ENCODE assay signal across 8 cellular contexts in genomic region chr11:1411739-1412138, GRCh38. TPM values are rescaled to one million over a fixed set of nuclear protein-coding genes. Genes with fewer than 3 reads are reported as not detected.
DNase-seq lines count a peak whose midpoint lies in the region; ATAC-seq and TF ChIP-seq lines count a peak whose summit lies in the region.
"Not testable (repeated sequence)": the region's sequence is repeated elsewhere in the genome, so short reads cannot be mapped to it uniquely, and the experiment has no call there.
"Had no signal": no experiment of that assay in that cellular context is flagged by ENCODE, and none has a peak within 500 bp of the region (broad histone marks: within the 10 kb centered on the region; RNA-seq: fewer than 3 reads in every experiment).

No MANE protein-coding gene starts in this region.

- H3K36me3 ChIP-seq in BLaER1 treated with 17β-estradiol and CSF1 and Interleukin-3, amounts not matched to agents 10 nM and 100 nM; body of pancreas (replicated peaks in 1 of 2; ENCODE audit: insufficient read depth in 1 of 2, low read depth in 2 of 2); mesenchymal stem cell (ENCODE audit: control insufficient read depth in 1 of 2, insufficient read depth in 2 of 2, low read depth in 1 of 2, low read length in 2 of 2): not testable (repeated sequence)
- peaks cover 2 to 14% of the 10 kb centered on the region in 2 donors for H3K36me3 ChIP-seq in neuronal stem cell (replicated peaks in 1 of 2; ENCODE audit: control insufficient read depth in 2 of 2, insufficient read depth in 2 of 2, low read length in 2 of 2)

- H3K27me3 ChIP-seq in BLaER1 treated with 17β-estradiol and CSF1 and Interleukin-3, amounts not matched to agents 10 nM and 100 nM; body of pancreas; dorsolateral prefrontal cortex; neuronal stem cell (ENCODE audit: control insufficient read depth in 3 of 3, insufficient read depth in 3 of 3, low read depth in 1 of 3, low read length in 3 of 3): not testable (repeated sequence)
- H3K27me3 ChIP-seq in mesenchymal stem cell (ENCODE audit: control insufficient read depth in 1 of 2, insufficient read depth in 1 of 2, low read length in 2 of 2) = peaks cover 0 to 17% of the 10 kb centered on the region in 2 experiments

- not testable (repeated sequence) for H3K27ac ChIP-seq in BLaER1 treated with 17β-estradiol and CSF1 and Interleukin-3, amounts not matched to agents 10 nM and 100 nM; mesenchymal stem cell (ENCODE audit: low read length, poor library complexity, severe bottlenecking); neuronal stem cell (replicated peaks; ENCODE audit: low read length)
- H3K27ac ChIP-seq in angular gyrus (ENCODE audit: low read depth, low read length) (peak overlapping the region; percentile 85), body of pancreas (peak overlapping the region; percentile 80 to 97 (median 90)), dorsolateral prefrontal cortex (peak overlapping the region in 42 of 59 donors; percentile 10 to 90 (median 77))

- H2BK12ac ChIP-seq in mesenchymal stem cell (ENCODE audit: low read length in 2 of 2); neuronal stem cell (ENCODE audit: low read length): not testable (repeated sequence)

- H3K79me1 ChIP-seq in mesenchymal stem cell (replicated peaks; ENCODE audit: low read length, poor library complexity, severe bottlenecking) = not testable (repeated sequence)
- H3K79me1 ChIP-seq in neuronal stem cell (ENCODE audit: low read depth, low read length) = peaks cover 36% of the 10 kb centered on the region

- 24% methylated on average over 13 of the region's 27 CpGs; no CpG with 5 or more reads in 1 of the 2 donors for WGBS in body of pancreas, 2 donors
- WGBS in mesenchymal stem cell = 94% methylated on average over 11 of the region's 27 CpGs
- WGBS in neuronal stem cell (ENCODE audit: extremely low coverage in 2 of 2, insufficient read length in 2 of 2, insufficient replicate concordance in 1 of 2), 2 donors = no CpG with 5 or more reads among the region's 27 CpGs

- peak; percentile 43 for ATAC-seq in body of pancreas

- H2AK5ac ChIP-seq in mesenchymal stem cell (ENCODE audit: low read length, severe bottlenecking) = not testable (repeated sequence)
- peak overlapping the region; percentile 32 for H2AK5ac ChIP-seq in neuronal stem cell (ENCODE audit: low read depth, low read length)

- H3K9ac ChIP-seq in BLaER1 treated with 17β-estradiol and CSF1 and Interleukin-3, amounts not matched to agents 10 nM and 100 nM; mesenchymal stem cell (ENCODE audit: low read length); neuronal stem cell (ENCODE audit: low read depth, low read length, poor library complexity): not testable (repeated sequence)

- H3K23ac ChIP-seq in mesenchymal stem cell (ENCODE audit: low read length in 2 of 2) = not testable (repeated sequence)
- peak overlapping the region; percentile 52 for H3K23ac ChIP-seq in neuronal stem cell (ENCODE audit: low read depth, low read length, poor library complexity)

- H4K20me1 ChIP-seq in BLaER1 treated with 17β-estradiol and CSF1 and Interleukin-3, amounts not matched to agents 10 nM and 100 nM = peaks cover 0 to 33% (median 0%) of the 10 kb centered on the region in 11 experiments; a peak in 4 of 22 replicates

- intact Hi-C loops in body of pancreas (cut with DNase I); dorsolateral prefrontal cortex (cut with DNase I): not testable (repeated sequence)

- peaks cover 6 to 20% (median 18%) of the 10 kb centered on the region in 10 experiments; a peak in 18 of 20 replicates for H3K4me1 ChIP-seq in BLaER1 treated with 17β-estradiol and CSF1 and Interleukin-3, amounts not matched to agents 10 nM and 100 nM
- H3K4me1 ChIP-seq in body of pancreas (peaks cover 75% of the 10 kb centered on the region), neuronal stem cell (ENCODE audit: control insufficient read depth in 2 of 2, insufficient read depth in 1 of 2, low read depth in 1 of 2, low read length in 2 of 2) (peaks cover 11 to 12% of the 10 kb centered on the region in 2 donors)
- not testable (repeated sequence) for H3K4me1 ChIP-seq in mesenchymal stem cell (ENCODE audit: control insufficient read depth, insufficient read depth, low read depth, low read length)

- TF ChIP-seq POLR2A in body of pancreas (IDR thresholded peaks at IDR 0.05) = not testable (repeated sequence)

- not testable (repeated sequence) for H3K14ac ChIP-seq in mesenchymal stem cell (ENCODE audit: low read length in 2 of 2)
- peak overlapping the region; percentile 17 for H3K14ac ChIP-seq in neuronal stem cell (ENCODE audit: low read length)

- not testable (repeated sequence) for H3K18ac ChIP-seq in mesenchymal stem cell (ENCODE audit: low read depth in 1 of 2, low read length in 2 of 2)
- H3K18ac ChIP-seq in neuronal stem cell (ENCODE audit: low read length) = peak overlapping the region; percentile 93

- H2AFZ ChIP-seq in mesenchymal stem cell (ENCODE audit: low read depth, low read length); neuronal stem cell (ENCODE audit: low read length): not testable (repeated sequence)

- peak overlapping the region; percentile 7 for H4K91ac ChIP-seq in mesenchymal stem cell (ENCODE audit: low read length)
- H4K91ac ChIP-seq in neuronal stem cell (ENCODE audit: low read depth, low read length, poor library complexity) = not testable (repeated sequence)

- not testable (repeated sequence) for H4K8ac ChIP-seq in mesenchymal stem cell (ENCODE audit: low read length); neuronal stem cell (ENCODE audit: low read depth, low read length)

- H2BK5ac ChIP-seq in mesenchymal stem cell (ENCODE audit: low read depth, low read length, poor library complexity, severe bottlenecking) = not testable (repeated sequence)
- H2BK5ac ChIP-seq in neuronal stem cell (ENCODE audit: low read length) = peak overlapping the region; percentile 66

- peak overlapping the region in 8 of 11 experiments; percentile 33 to 55 (median 49); a peak in 8 of 22 replicates for H3K4me2 ChIP-seq in BLaER1 treated with 17β-estradiol and CSF1 and Interleukin-3, amounts not matched to agents 10 nM and 100 nM
- H3K4me2 ChIP-seq in mesenchymal stem cell (ENCODE audit: low read length, poor library complexity, severe bottlenecking); neuronal stem cell (ENCODE audit: insufficient read depth, low read length, poor library complexity, severe bottlenecking): not testable (repeated sequence)

- peaks cover 24 to 33% (median 27%) of the 10 kb centered on the region in 11 experiments for H3K9me3 ChIP-seq in BLaER1 treated with 17β-estradiol and CSF1 and Interleukin-3, amounts not matched to agents 10 nM and 100 nM (replicated peaks in 1 of 11)
- not testable (repeated sequence) for H3K9me3 ChIP-seq in body of pancreas; mesenchymal stem cell (ENCODE audit: control insufficient read depth, low read length)
- H3K9me3 ChIP-seq in neuronal stem cell (replicated peaks in 1 of 2; ENCODE audit: control insufficient read depth in 2 of 2, insufficient read depth in 1 of 2, low read depth in 1 of 2, low read length in 2 of 2) = peaks cover 33 to 40% of the 10 kb centered on the region in 2 donors

- not testable (repeated sequence) for H3K4me3 ChIP-seq in BLaER1 treated with 17β-estradiol and CSF1 and Interleukin-3, amounts not matched to agents 10 nM and 100 nM; body of pancreas; mesenchymal stem cell (ENCODE audit: insufficient read depth in 1 of 2, low read depth in 1 of 2, low read length in 2 of 2)
- H3K4me3 ChIP-seq in dorsolateral prefrontal cortex = peak overlapping the region in 44 of 59 donors; percentile 4 to 57 (median 43)
- peak overlapping the region in 1 of 2 donors; percentile 40 for H3K4me3 ChIP-seq in neuronal stem cell (ENCODE audit: low read length in 2 of 2)

- not testable (repeated sequence) for H3K4ac ChIP-seq in mesenchymal stem cell (ENCODE audit: low read depth in 1 of 2, low read length in 2 of 2); neuronal stem cell (ENCODE audit: low read length)

- DNase-seq in body of pancreas = peak; percentile 63 to 72 (median 66)
- not testable (repeated sequence) for DNase-seq in dorsolateral prefrontal cortex; mesenchymal stem cell; neuronal stem cell (ENCODE audit: low spot score)

- not testable (repeated sequence) for TF ChIP-seq CTCF in body of pancreas (IDR thresholded peaks at IDR 0.05); dorsolateral prefrontal cortex (IDR thresholded peaks at IDR 0.05 in 54 of 56, conservative IDR thresholded peaks at IDR 0.05 in 2 of 56; ENCODE audit: low read depth in 1 of 56, partially characterized antibody in 56 of 56)

- not testable (repeated sequence) for H2BK15ac ChIP-seq in mesenchymal stem cell (ENCODE audit: low read depth, poor library complexity, severe bottlenecking); neuronal stem cell (ENCODE audit: low read length)

- not testable (repeated sequence) for H2BK120ac ChIP-seq in mesenchymal stem cell (ENCODE audit: low read depth, low read length)
- peak overlapping the region; percentile 41 for H2BK120ac ChIP-seq in neuronal stem cell (ENCODE audit: low read depth, low read length)

RNA-seq across cellular contexts. Expression of gene BRSK2, which starts 22.0 kb away (rescaled TPM):
- total RNA-seq in body of pancreas = 100 to 1,000 TPM in 1 of 2 donors, 10 to 100 TPM in 1; 67.5 to 113 TPM
- 100 to 1,000 TPM in 115 of 120 experiments, 10 to 100 TPM in 5; 82.1 to 191 (median 130) TPM for total RNA-seq in dorsolateral prefrontal cortex
- 1.2 TPM for polyA plus RNA-seq in mesenchymal stem cell (2013, experiment 1 of 2)
- 0.77 TPM for polyA plus RNA-seq in mesenchymal stem cell (2013, experiment 2 of 2)
- 24.4 TPM for polyA plus RNA-seq in neuronal stem cell (2013, experiment 1 of 2)
- 23.0 TPM for polyA plus RNA-seq in neuronal stem cell (2013, experiment 2 of 2)
- polyA plus RNA-seq: CD14-positive monocyte, GM12878 had no signal
